In the genomic region with DNA sequence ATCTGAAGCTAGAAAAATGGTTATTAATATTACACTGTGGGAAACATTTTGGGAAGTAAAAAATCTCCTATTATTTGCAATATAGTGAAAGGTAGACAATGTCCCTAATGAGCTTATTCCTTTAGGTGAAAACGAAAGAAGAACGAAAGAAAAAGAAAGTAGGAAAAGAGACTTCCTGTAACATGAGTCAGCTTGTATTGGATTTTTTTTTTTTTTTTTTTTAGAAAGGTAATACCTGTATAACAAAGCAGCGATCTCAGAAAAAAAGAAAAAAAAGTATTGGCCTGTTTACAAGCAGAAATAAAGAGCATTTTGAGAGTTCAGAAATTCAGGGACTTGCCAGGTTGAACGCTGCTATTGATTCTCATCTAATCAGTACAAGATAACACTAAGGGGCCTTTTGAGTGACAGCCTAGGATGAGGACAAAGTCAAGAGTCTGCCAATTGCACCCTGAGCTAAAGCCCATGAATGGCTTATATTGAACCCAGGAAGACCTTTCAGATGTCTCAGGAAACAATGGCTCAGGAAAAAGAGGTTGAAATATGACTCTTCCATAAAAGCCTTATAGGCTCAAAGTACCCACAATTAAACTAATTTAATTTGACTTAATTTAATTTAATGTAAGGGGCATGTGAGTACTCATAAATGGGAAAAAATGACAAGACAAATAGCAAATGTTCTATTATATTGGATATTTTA, we compare ENCODE assay signal across 16 cellular contexts.
A peak's percentile ranks its signal among the peaks of the same experiment; 100 is the strongest.
DNase-seq lines count a peak whose midpoint lies in the region; ATAC-seq, FAIRE-seq and TF ChIP-seq lines count a peak whose summit lies in the region.
"Had no signal": no experiment of that assay in that cellular context is flagged by ENCODE, and none has a peak within 500 bp of the region (broad histone marks: within the 10 kb centered on the region; RNA-seq: fewer than 3 reads in every experiment).

No MANE protein-coding gene starts in this region.

- TF ChIP-seq CTCF in MM.1S (IDR thresholded peaks at IDR 0.05; ENCODE audit: low read length) = no peak

- no peak overlapping the region for H3K4me3 ChIP-seq in MM.1S (ENCODE audit: low read length)
- H3K4me3 ChIP-seq: left lung, SJSA1 had no signal

- H3K4me3 Mint-ChIP-seq in T-cell = peak overlapping the region; percentile 10 to 19 (median 15)
- H3K4me3 Mint-ChIP-seq in natural killer cell treated with Interleukin-12 subunit alpha and Interleukin-12 subunit beta and Interleukin-15 and Interleukin-18, amount 100 ng/mL, for 72 hours = peak overlapping the region; percentile 65

- H3K9me3 ChIP-seq in MM.1S (replicated peaks; ENCODE audit: insufficient read depth, low read length) = no peaks in the 10 kb centered on the region
- H3K9me3 ChIP-seq: SJSA1 had no signal

- no peak overlapping the region for H3K27ac ChIP-seq in MM.1S (ENCODE audit: low read length)
- H3K27ac ChIP-seq: 22Rv1, brain microvascular endothelial cell, left lung, SJSA1 had no signal

- no peaks in the 10 kb centered on the region for H3K79me2 ChIP-seq in MM.1S (ENCODE audit: low read length)

- H2AFZ ChIP-seq in MM.1S (ENCODE audit: low read length) = no peak overlapping the region

- CTCF ChIA-PET in T-cell (lab: Charles Lee) = no interaction called here

- H3K36me3 ChIP-seq in MM.1S (replicated peaks; ENCODE audit: insufficient read depth, low read length) = no peaks in the 10 kb centered on the region
- H3K36me3 ChIP-seq: brain microvascular endothelial cell, left lung, SJSA1 had no signal

- H3K36me3 Mint-ChIP-seq in T-cell = no peaks in the 10 kb centered on the region
- H3K36me3 Mint-ChIP-seq in natural killer cell treated with Interleukin-12 subunit alpha and Interleukin-12 subunit beta and Interleukin-15 and Interleukin-18, amount 100 ng/mL, for 72 hours = peaks cover 4% of the 10 kb centered on the region

- no peaks in the 10 kb centered on the region for H3K9me2 ChIP-seq in MM.1S (replicated peaks; ENCODE audit: insufficient read depth, low read length)

- no peak for FAIRE-seq in urothelium cell line (lab: Jason Lieb, UNC)

- no peaks in the 10 kb centered on the region for H4K20me1 ChIP-seq in MM.1S (ENCODE audit: insufficient read depth, low read length)

- no peaks in the 10 kb centered on the region for H3K4me1 Mint-ChIP-seq in T-cell
- H3K4me1 Mint-ChIP-seq in natural killer cell treated with Interleukin-12 subunit alpha and Interleukin-12 subunit beta and Interleukin-15 and Interleukin-18, amount 100 ng/mL, for 72 hours (ENCODE audit: low read depth in 2 of 2) = peaks cover 11 to 19% of the 10 kb centered on the region in 2 donors

- no peaks in the 10 kb centered on the region for H3F3A ChIP-seq in MM.1S (ENCODE audit: insufficient read depth, low read length)

- peak overlapping the region; percentile 48 for H3K4me2 ChIP-seq in MM.1S (ENCODE audit: low read depth, low read length)

- DNase-seq in DMS153 (lab: John Stamatoyannopoulos, UW) = peak; percentile 16
- DNase-seq in DMS153 treated with DMSO at 0.1 percent for 48 hours (lab: John Stamatoyannopoulos, UW; ENCODE audit: unreplicated experiment) = no peak
- DNase-seq in MM.1S = no peak
- no peak for DNase-seq in T-cell
- no peak for DNase-seq in natural killer cell treated with Interleukin-12 subunit alpha and Interleukin-12 subunit beta and Interleukin-15 and Interleukin-18, amount 100 ng/mL, for 72 hours (ENCODE audit: low spot score)
- no peak for DNase-seq in urothelium cell line (ENCODE audit: low spot score)
- DNase-seq: activated naive CD4-positive, alpha-beta T cell; brain microvascular endothelial cell; hypothalamus; left lung; NCI-H187 treated with DMSO at 0.1 percent for 48 hours; NK-92 treated with Interleukin-12 subunit alpha and Interleukin-12 subunit beta, amount 100 ng/mL, for 24 hours had no signal

- no peaks in the 10 kb centered on the region for H3K27me3 ChIP-seq in MM.1S (replicated peaks; ENCODE audit: insufficient read depth, low read length)
- H3K27me3 ChIP-seq: brain microvascular endothelial cell, left lung, SJSA1 had no signal

- peaks cover 4 to 15% (median 7%) of the 10 kb centered on the region in 3 donors for H3K9me3 Mint-ChIP-seq in T-cell
- H3K9me3 Mint-ChIP-seq in natural killer cell treated with Interleukin-12 subunit alpha and Interleukin-12 subunit beta and Interleukin-15 and Interleukin-18, amount 100 ng/mL, for 72 hours = peaks cover 4% of the 10 kb centered on the region

- H3K9ac ChIP-seq in MM.1S (ENCODE audit: low read length) = no peak overlapping the region

- H3K4me1 ChIP-seq in MM.1S (ENCODE audit: low read length) = no peaks in the 10 kb centered on the region
- H3K4me1 ChIP-seq: left lung had no signal

- ATAC-seq in T-cell (replicated peaks in 1 of 4) = no peak
- ATAC-seq in natural killer cell treated with Interleukin-12 subunit alpha and Interleukin-12 subunit beta and Interleukin-15 and Interleukin-18, amount 100 ng/mL, for 72 hours = no peak
- no peak for ATAC-seq in HG02763 (IDR thresholded peaks at IDR 0.05; ENCODE audit: unreplicated experiment)
- no peak for ATAC-seq in GM18870 (IDR thresholded peaks at IDR 0.05; ENCODE audit: unreplicated experiment)
- ATAC-seq: left lung had no signal

- no peak overlapping the region for H3K27ac Mint-ChIP-seq in T-cell
- peak overlapping the region; percentile 24 to 73 for H3K27ac Mint-ChIP-seq in natural killer cell treated with Interleukin-12 subunit alpha and Interleukin-12 subunit beta and Interleukin-15 and Interleukin-18, amount 100 ng/mL, for 72 hours

- no peaks in the 10 kb centered on the region for H3K27me3 Mint-ChIP-seq in T-cell
- no peaks in the 10 kb centered on the region for H3K27me3 Mint-ChIP-seq in natural killer cell treated with Interleukin-12 subunit alpha and Interleukin-12 subunit beta and Interleukin-15 and Interleukin-18, amount 100 ng/mL, for 72 hours

- POLR2A ChIA-PET in T-cell (lab: Charles Lee) = interaction anchor here (0.5 to 0.7 kb wide), 3 partner anchors 9 to 348 kb away, joined by 3 to 7 read pairs (median 5); no protein-coding TSS in a partner anchor

Comparison
In these comparisons a context has a peak if more than half of its experiments do, and no peak if none do; other contexts are left out.
1. H3K27ac Mint-ChIP-seq: peak in natural killer cell treated with Interleukin-12 subunit alpha and Interleukin-12 subunit beta and Interleukin-15 and Interleukin-18, amount 100 ng/mL, for 72 hours (2 of 2); none in T-cell (0 of 2).